22 cellular contexts compared by ENCODE assay signal in genomic region chr17:51692917-51693316, GRCh38.
"Had no signal": no experiment of that assay in that cellular context is flagged by ENCODE, and none has a peak within 500 bp of the region (broad histone marks: within the 10 kb centered on the region; RNA-seq: fewer than 3 reads in every experiment).

No MANE protein-coding gene starts in this region.

- H3K9me2 ChIP-seq: SK-N-SH had no signal

- H3K4me2 ChIP-seq: SK-N-SH had no signal

- H3K27ac Mint-ChIP-seq: T-cell had no signal

- H3K27ac ChIP-seq: RWPE1 had no signal

- H3K9ac ChIP-seq: SK-N-SH had no signal

- DNase-seq: Kasumi-1, KG1, MV-4-11, NCI-H1092, NCI-H1105 treated with DMSO at 0.1 percent for 48 hours, NCI-H1417 treated with DMSO at 0.1 percent for 48 hours, NCI-H146, NCI-H1694 treated with DMSO at 0.1 percent for 48 hours, NCI-H1930, NCI-H2081, NCI-H2107, NCI-H2227 treated with DMSO at 0.1 percent for 48 hours, NCI-H524, NCI-H526 treated with DMSO at 0.1 percent for 48 hours, NCI-H748 treated with DMSO at 0.1 percent for 48 hours, PC-3, SHP77, SK-N-SH, SW 1271, T-cell had no signal

- H3K4me3 Mint-ChIP-seq: T-cell had no signal

- H3K36me3 Mint-ChIP-seq: T-cell had no signal

- ATAC-seq: Panc1, PC-3, T-cell had no signal

- H3K4me1 Mint-ChIP-seq: T-cell had no signal
